22 cellular contexts compared by ENCODE assay signal in the genomic region with DNA sequence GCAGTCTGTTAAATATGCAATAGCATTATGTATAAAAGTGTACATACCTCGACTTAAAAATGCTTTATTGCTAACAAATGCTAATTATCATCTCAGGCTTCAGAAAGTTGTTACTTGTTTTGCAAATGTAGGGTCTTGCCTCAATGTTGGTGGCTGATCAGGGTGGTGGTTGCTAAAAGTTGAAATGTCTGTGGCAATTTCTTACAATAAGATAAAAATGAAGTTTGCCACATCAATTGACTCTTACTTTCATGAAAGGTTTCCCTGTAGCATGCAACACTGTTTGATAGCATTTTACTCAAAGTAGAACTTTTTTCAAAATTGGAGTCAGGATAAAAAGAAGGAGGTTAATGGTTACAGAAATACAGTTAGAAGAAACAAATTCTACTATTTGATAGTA.
"Had no signal": no experiment of that assay in that cellular context is flagged by ENCODE, and none has a peak within 500 bp of the region (broad histone marks: within the 10 kb centered on the region; RNA-seq: fewer than 3 reads in every experiment).

No MANE protein-coding gene starts in this region.

- H3K4me1 Mint-ChIP-seq: activated T-helper 17 cell treated with anti-CD3 and anti-CD28 coated beads, Interleukin-2, amount 50 U/mL, for 72 hours; neural progenitor cell had no signal

- H3K27me3 Mint-ChIP-seq: activated T-helper 17 cell treated with anti-CD3 and anti-CD28 coated beads, Interleukin-2, amount 50 U/mL, for 72 hours had no signal

- H3K4me3 Mint-ChIP-seq: activated T-helper 17 cell treated with anti-CD3 and anti-CD28 coated beads, Interleukin-2, amount 50 U/mL, for 72 hours; naive B cell; neural progenitor cell; stimulated activated memory B cell treated with anti-CD40 and anti-IgM and Interleukin-4, amounts not matched to agents 10 μg/mL and 1 μg/mL and 100 μg/mL, for 72 hours had no signal

- H3K27ac ChIP-seq: colonic mucosa, dorsolateral prefrontal cortex, esophagus muscularis mucosa, left lung, neural progenitor cell, sigmoid colon, tibial nerve, VCaP had no signal

- H3K36me3 Mint-ChIP-seq: naive B cell; neural progenitor cell; stimulated activated memory B cell treated with anti-CD40 and anti-IgM and Interleukin-4, amounts not matched to agents 10 μg/mL and 1 μg/mL and 100 μg/mL, for 72 hours had no signal

- ATAC-seq: activated T-helper 17 cell treated with anti-CD3 and anti-CD28 coated beads, Interleukin-2, amount 50 U/mL, for 72 hours; left lung; stimulated activated memory B cell treated with anti-CD40 and anti-IgM and Interleukin-4, amounts not matched to agents 10 μg/mL and 1 μg/mL and 100 μg/mL, for 72 hours had no signal

- H3K9ac ChIP-seq: neural progenitor cell had no signal

- H3K9me3 Mint-ChIP-seq: activated T-helper 17 cell treated with anti-CD3 and anti-CD28 coated beads, Interleukin-2, amount 50 U/mL, for 72 hours; naive B cell; neural progenitor cell; stimulated activated memory B cell treated with anti-CD40 and anti-IgM and Interleukin-4, amounts not matched to agents 10 μg/mL and 1 μg/mL and 100 μg/mL, for 72 hours had no signal

- H3K4me3 ChIP-seq: colonic mucosa, dorsolateral prefrontal cortex, esophagus muscularis mucosa, left lung, lung, neural progenitor cell, sigmoid colon, smooth muscle cell, tibial nerve had no signal

- H3K27ac Mint-ChIP-seq: activated T-helper 17 cell treated with anti-CD3 and anti-CD28 coated beads, Interleukin-2, amount 50 U/mL, for 72 hours; naive B cell; neural progenitor cell; stimulated activated memory B cell treated with anti-CD40 and anti-IgM and Interleukin-4, amounts not matched to agents 10 μg/mL and 1 μg/mL and 100 μg/mL, for 72 hours had no signal

- DNase-seq: activated CD4-positive, alpha-beta T cell treated with anti-CD3 and anti-CD28 coated beads, Interleukin-2, amount 50 U/mL, for 48 hours; activated CD4-positive, CD25-positive, alpha-beta regulatory T cell treated with anti-CD3 and anti-CD28 coated beads, Interleukin-2, amount 50 U/mL, for 72 hours; activated naive CD4-positive, alpha-beta T cell treated with anti-CD3 and anti-CD28 coated beads, Interleukin-2, amount 50 U/mL, for 16 hours; amygdala; colonic mucosa; dorsolateral prefrontal cortex; hippocampal formation; kidney glomerular epithelial cell; naive B cell; sigmoid colon; stimulated activated CD4-positive, alpha-beta T cell treated with anti-CD3 and anti-CD28 coated beads, Interleukin-15, amount 100 ng/mL, for 24 hours had no signal

- H3K27me3 ChIP-seq: esophagus muscularis mucosa, left lung, neural progenitor cell, sigmoid colon, tibial nerve had no signal

- H3K9me3 ChIP-seq: colonic mucosa, esophagus muscularis mucosa, left lung, sigmoid colon, tibial nerve had no signal

- FAIRE-seq: bronchial epithelial cell, frontal cortex had no signal

- H3K36me3 ChIP-seq: colonic mucosa, esophagus muscularis mucosa, left lung, neural progenitor cell, sigmoid colon, tibial nerve had no signal
